In genomic region chr15:95261546-95261945, GRCh38 we compare ENCODE assay signal across 17 cellular contexts.
"Had no signal": no experiment of that assay in that cellular context is flagged by ENCODE, and none has a peak within 500 bp of the region (broad histone marks: within the 10 kb centered on the region; RNA-seq: fewer than 3 reads in every experiment).

No MANE protein-coding gene starts in this region.

- DNase-seq: activated CD4-positive, alpha-beta memory T cell treated with anti-CD3 and anti-CD28 coated beads, Interleukin-2, amount 10 ng/mL, durations not matched to agents 7 days and 5 days; activated CD8-positive, alpha-beta memory T cell treated with anti-CD3 and anti-CD28 coated beads, Interleukin-2, amount 10 ng/mL, durations not matched to agents 7 days and 5 days; activated naive CD4-positive, alpha-beta T cell; activated naive CD8-positive, alpha-beta T cell treated with anti-CD3 and anti-CD28 coated beads, Interleukin-2, amount 10 ng/mL, durations not matched to agents 7 days and 5 days; anterior cingulate cortex; brain microvascular endothelial cell; effector CD8-positive, alpha-beta T cell; foreskin melanocyte; mammary epithelial cell; occipital lobe; stimulated activated CD4-positive, alpha-beta T cell treated with anti-CD3 and anti-CD28 coated beads, Interleukin-12 subunit alpha, Interleukin-12 subunit beta, amount 100 ng/mL, for 4 hours; stimulated activated CD4-positive, alpha-beta T cell treated with anti-CD3 and anti-CD28 coated beads, Interleukin-1b, Interleukin-23, amount 100 ng/mL, for 48 hours; stimulated activated CD8-positive, alpha-beta memory T cell treated with anti-CD3 and anti-CD28 coated beads, Interleukin-4, amount 100 ng/mL, for 48 hours; stimulated activated naive CD8-positive, alpha-beta T cell treated with anti-CD3 and anti-CD28 coated beads, Interleukin-15, Interleukin-2, amounts not matched to agents 100 U/mL and 50 U/mL, for 24 hours; T-helper 17 cell had no signal

- H3K9me3 ChIP-seq: esophagus muscularis mucosa had no signal

- H3K27me3 ChIP-seq: brain microvascular endothelial cell, esophagus muscularis mucosa had no signal

- H3K9me3 Mint-ChIP-seq: activated CD4-positive, alpha-beta memory T cell treated with anti-CD3 and anti-CD28 coated beads, Interleukin-2, amount 10 ng/mL, durations not matched to agents 7 days and 5 days; activated naive CD8-positive, alpha-beta T cell treated with anti-CD3 and anti-CD28 coated beads, Interleukin-2, amount 10 ng/mL, durations not matched to agents 7 days and 5 days; type B pancreatic cell had no signal

- H3K4me3 Mint-ChIP-seq: activated CD4-positive, alpha-beta memory T cell treated with anti-CD3 and anti-CD28 coated beads, Interleukin-2, amount 10 ng/mL, durations not matched to agents 7 days and 5 days; activated CD8-positive, alpha-beta memory T cell treated with anti-CD3 and anti-CD28 coated beads, Interleukin-2, amount 10 ng/mL, durations not matched to agents 7 days and 5 days; activated naive CD8-positive, alpha-beta T cell treated with anti-CD3 and anti-CD28 coated beads, Interleukin-2, amount 10 ng/mL, durations not matched to agents 7 days and 5 days; T-helper 17 cell; type B pancreatic cell had no signal

- H3K27ac Mint-ChIP-seq: activated CD4-positive, alpha-beta memory T cell treated with anti-CD3 and anti-CD28 coated beads, Interleukin-2, amount 10 ng/mL, durations not matched to agents 7 days and 5 days; activated CD8-positive, alpha-beta memory T cell treated with anti-CD3 and anti-CD28 coated beads, Interleukin-2, amount 10 ng/mL, durations not matched to agents 7 days and 5 days; activated naive CD8-positive, alpha-beta T cell treated with anti-CD3 and anti-CD28 coated beads, Interleukin-2, amount 10 ng/mL, durations not matched to agents 7 days and 5 days; T-helper 17 cell; type B pancreatic cell had no signal

- H3K4me1 Mint-ChIP-seq: activated CD4-positive, alpha-beta memory T cell treated with anti-CD3 and anti-CD28 coated beads, Interleukin-2, amount 10 ng/mL, durations not matched to agents 7 days and 5 days; T-helper 17 cell had no signal

- H3K36me3 Mint-ChIP-seq: activated CD8-positive, alpha-beta memory T cell treated with anti-CD3 and anti-CD28 coated beads, Interleukin-2, amount 10 ng/mL, durations not matched to agents 7 days and 5 days; activated naive CD8-positive, alpha-beta T cell treated with anti-CD3 and anti-CD28 coated beads, Interleukin-2, amount 10 ng/mL, durations not matched to agents 7 days and 5 days; type B pancreatic cell had no signal

- ATAC-seq: activated CD8-positive, alpha-beta memory T cell treated with anti-CD3 and anti-CD28 coated beads, Interleukin-2, amount 10 ng/mL, durations not matched to agents 7 days and 5 days; stimulated activated naive CD8-positive, alpha-beta T cell treated with anti-CD3 and anti-CD28 coated beads, Interleukin-15, Interleukin-2, amounts not matched to agents 100 U/mL and 50 U/mL, for 24 hours; T-helper 17 cell had no signal

- H3K4me3 ChIP-seq: esophagus muscularis mucosa had no signal

- H3K36me3 ChIP-seq: brain microvascular endothelial cell, esophagus muscularis mucosa had no signal

- H3K27me3 Mint-ChIP-seq: type B pancreatic cell had no signal
